ENCODE assay signal across 8 cellular contexts in the genomic region with DNA sequence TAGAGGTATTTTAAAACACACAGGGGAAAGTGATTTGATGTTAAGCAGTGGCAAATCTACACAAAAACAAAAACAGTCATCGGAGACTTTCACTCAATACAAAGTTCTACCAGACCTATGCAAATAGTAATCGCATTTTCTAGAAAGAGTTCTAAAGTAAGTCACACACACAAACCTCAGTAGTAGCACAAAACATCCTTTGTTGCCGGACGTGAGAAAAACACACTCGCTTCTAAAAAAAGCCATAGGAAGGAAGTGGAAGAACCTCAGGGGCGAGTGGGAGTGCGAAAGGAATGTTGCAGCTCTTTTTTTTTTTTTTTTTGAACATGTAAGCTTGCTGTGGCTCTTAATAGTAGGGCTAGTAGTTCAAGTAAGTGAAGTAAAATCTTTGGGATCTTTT.
DNase-seq lines count a peak whose midpoint lies in the region; ATAC-seq lines count a peak whose summit lies in the region.

No MANE protein-coding gene starts in this region.

- H3K4me3 Mint-ChIP-seq in activated naive CD8-positive, alpha-beta T cell: peak overlapping the region; percentile 82
- peak overlapping the region; percentile 78 for H3K4me3 Mint-ChIP-seq in memory B cell

- intact Hi-C loops in posterior cingulate gyrus (cut with DNase I): loop anchor here (10.0 kb wide), 1 partner anchor 81 kb away; no protein-coding TSS in a partner anchor

- H3K27me3 Mint-ChIP-seq in activated naive CD8-positive, alpha-beta T cell: no peaks in the 10 kb centered on the region
- no peaks in the 10 kb centered on the region for H3K27me3 Mint-ChIP-seq in memory B cell

- ATAC-seq in GM19043 (IDR thresholded peaks at IDR 0.05; ENCODE audit: low read depth, unreplicated experiment): peak; percentile 56
- ATAC-seq in HG03342 (IDR thresholded peaks at IDR 0.05; ENCODE audit: unreplicated experiment): peak; percentile 47
- no peak for ATAC-seq in memory B cell (ENCODE audit: low read depth)

- peak overlapping the region; percentile 93 for H3K27ac Mint-ChIP-seq in activated naive CD8-positive, alpha-beta T cell
- H3K27ac Mint-ChIP-seq in memory B cell: peak overlapping the region; percentile 97

- H3K9me3 Mint-ChIP-seq in activated naive CD8-positive, alpha-beta T cell (ENCODE audit: low read depth): no peaks in the 10 kb centered on the region
- peaks cover 2% of the 10 kb centered on the region for H3K9me3 Mint-ChIP-seq in memory B cell

- DNase-seq in AG08395 (ENCODE audit: low spot score) (peak; percentile 21), memory B cell (ENCODE audit: low spot score in 2 of 2) (no peak), DMS 273 (lab: John Stamatoyannopoulos, UW; ENCODE audit: unreplicated experiment) (no peak), posterior cingulate gyrus (no peak), NCI-H345 (lab: John Stamatoyannopoulos, UW) (no peak)

- H3K36me3 Mint-ChIP-seq in activated naive CD8-positive, alpha-beta T cell: peaks cover 10% of the 10 kb centered on the region
- peaks cover 10% of the 10 kb centered on the region for H3K36me3 Mint-ChIP-seq in memory B cell

- peaks cover 91% of the 10 kb centered on the region for H3K4me1 Mint-ChIP-seq in activated naive CD8-positive, alpha-beta T cell (ENCODE audit: low read depth)
- H3K4me1 Mint-ChIP-seq in memory B cell: peaks cover 64% of the 10 kb centered on the region
